ENCODE assay signal across 8 cellular contexts in genomic region chr7:134605978-134606923, GRCh38. TPM values are rescaled to one million over a fixed set of nuclear protein-coding genes. Genes with fewer than 3 reads are reported as not detected.
DNase-seq lines count a peak whose midpoint lies in the region; ATAC-seq and TF ChIP-seq lines count a peak whose summit lies in the region.

No MANE protein-coding gene starts in this region.

- intact Hi-C loops in activated T-helper 2 cell treated with anti-CD3 and anti-CD28 coated beads, Interferon-gamma antibody, Interleukin-2, Interleukin-4, amounts not matched to agents 10 μg/mL and 5 μg/mL and 100 μg/mL, durations not matched to agents 14 hours and 24 hours and 36 hours (cut with micrococcal nuclease): loop anchor here (1.0 to 5.0 kb wide), 3 partner anchors 59 to 174 kb away; partner anchors contain the start of gene AKR1B15

- H3K9me3 ChIP-seq in thoracic aorta: no peaks in the 10 kb centered on the region

- no peak overlapping the region for H3K27ac ChIP-seq in thoracic aorta

- H3K36me3 ChIP-seq in BJ (ENCODE audit: control insufficient read depth, insufficient read depth, low read length) (no peaks in the 10 kb centered on the region), thoracic aorta (no peaks in the 10 kb centered on the region)

- peak overlapping the region; percentile 58 for H3K4me3 Mint-ChIP-seq in activated T-helper 2 cell treated with anti-CD3 and anti-CD28 coated beads, Interferon-gamma antibody, Interleukin-2, Interleukin-4, amounts not matched to agents 10 μg/mL and 5 μg/mL and 100 μg/mL, durations not matched to agents 14 hours and 24 hours and 36 hours (ENCODE audit: low read depth)

- H3K27me3 ChIP-seq in BJ (ENCODE audit: control insufficient read depth, insufficient read depth, low read length): no peaks in the 10 kb centered on the region
- H3K27me3 ChIP-seq in thoracic aorta (replicated peaks; ENCODE audit: insufficient read depth): no peaks in the 10 kb centered on the region

- H3K4me1 ChIP-seq in thoracic aorta (ENCODE audit: control insufficient read depth in 1 of 2, low read depth in 2 of 2): peaks cover 0 to 6% of the 10 kb centered on the region in 2 donors

- POLR2A ChIA-PET in BJ (lab: Charles Lee): interaction anchor here (1.3 kb wide), 1 partner anchor 174 kb away, joined by 3 read pairs; no protein-coding TSS in a partner anchor

- no peak overlapping the region for H3K27ac Mint-ChIP-seq in activated T-helper 2 cell treated with anti-CD3 and anti-CD28 coated beads, Interferon-gamma antibody, Interleukin-2, Interleukin-4, amounts not matched to agents 10 μg/mL and 5 μg/mL and 100 μg/mL, durations not matched to agents 14 hours and 24 hours and 36 hours

- no peaks in the 10 kb centered on the region for H3K9me3 Mint-ChIP-seq in activated T-helper 2 cell treated with anti-CD3 and anti-CD28 coated beads, Interferon-gamma antibody, Interleukin-2, Interleukin-4, amounts not matched to agents 10 μg/mL and 5 μg/mL and 100 μg/mL, durations not matched to agents 14 hours and 24 hours and 36 hours

- H3K27me3 Mint-ChIP-seq in activated T-helper 2 cell treated with anti-CD3 and anti-CD28 coated beads, Interferon-gamma antibody, Interleukin-2, Interleukin-4, amounts not matched to agents 10 μg/mL and 5 μg/mL and 100 μg/mL, durations not matched to agents 14 hours and 24 hours and 36 hours (ENCODE audit: low read depth): peaks cover 37% of the 10 kb centered on the region

- TF ChIP-seq CTCF in BJ (IDR thresholded peaks at IDR 0.05; ENCODE audit: insufficient read depth, low read depth, low read length): peak; percentile 91
- peak; percentile 86 for TF ChIP-seq CTCF in foreskin fibroblast (IDR thresholded peaks at IDR 0.05; ENCODE audit: low read depth, low read length)
- peak; percentile 92 for TF ChIP-seq CTCF in thoracic aorta (IDR thresholded peaks at IDR 0.05)

- ATAC-seq in GM19328 (IDR thresholded peaks at IDR 0.05; ENCODE audit: unreplicated experiment) (peak; percentile 66), thoracic aorta (ENCODE audit: insufficient number of reproducible peaks, low FRiP score, low read depth) (no peak)

- CTCF ChIA-PET in BJ (lab: Yijun Ruan, JAX): interaction anchor here (0.6 to 14.2 kb wide), 25 partner anchors 7 to 817 kb away, joined by 3 to 248 read pairs (median 5); partner anchors contain the start of genes AKR1B10 and AKR1B15

- DNase-seq in BJ (ENCODE audit: low read depth) (no peak), HT1080 (ENCODE audit: low read depth) (peak; percentile 42), RPMI7951 (ENCODE audit: low read depth) (peak; percentile 63), foreskin fibroblast (peak; percentile 45 to 84), occipital lobe (lab: John Stamatoyannopoulos, UW) (peak; percentile 7), thoracic aorta (ENCODE audit: low spot score) (no peak)
- peak; percentile 40 for DNase-seq in activated T-helper 2 cell treated with anti-CD3 and anti-CD28 coated beads, Interferon-gamma antibody, Interleukin-2, Interleukin-4, amounts not matched to agents 10 μg/mL and 5 μg/mL and 100 μg/mL, durations not matched to agents 14 hours and 24 hours and 36 hours (ENCODE audit: low spot score)

- H3K4me3 ChIP-seq in BJ (ENCODE audit: low read depth, low read length): no peak overlapping the region
- no peak overlapping the region for H3K4me3 ChIP-seq in foreskin fibroblast (ENCODE audit: low read depth in 1 of 2, low read length in 2 of 2)
- no peak overlapping the region for H3K4me3 ChIP-seq in thoracic aorta

- no peaks in the 10 kb centered on the region for H3K36me3 Mint-ChIP-seq in activated T-helper 2 cell treated with anti-CD3 and anti-CD28 coated beads, Interferon-gamma antibody, Interleukin-2, Interleukin-4, amounts not matched to agents 10 μg/mL and 5 μg/mL and 100 μg/mL, durations not matched to agents 14 hours and 24 hours and 36 hours (ENCODE audit: low read depth)

- peaks cover 4% of the 10 kb centered on the region for H3K4me1 Mint-ChIP-seq in activated T-helper 2 cell treated with anti-CD3 and anti-CD28 coated beads, Interferon-gamma antibody, Interleukin-2, Interleukin-4, amounts not matched to agents 10 μg/mL and 5 μg/mL and 100 μg/mL, durations not matched to agents 14 hours and 24 hours and 36 hours (ENCODE audit: low read depth)

RNA-seq across cellular contexts. Expression of gene BPGM, which starts 40.4 kb away (rescaled TPM):
- 14.1 and 25.0 TPM in 2 replicates for polyA plus RNA-seq in BJ (2011; rRNA removed)
- polyA minus RNA-seq in BJ (2011; rRNA and poly(A)+ RNA removed): 6.6 and 6.9 TPM in 2 replicates
- total RNA-seq in HT1080 (2014; rRNA removed; shearing (Covaris generic)): 8.7 and 9.4 TPM in 2 replicates
- polyA plus RNA-seq in HT1080 (2015; cell fraction: cytosol; rRNA removed): 10.6 and 12.2 TPM in 2 replicates
- polyA plus RNA-seq in HT1080 (2015; cell fraction: nucleus; rRNA removed): 4.1 and 6.1 TPM in 2 replicates
- total RNA-seq in RPMI7951 (2014; rRNA removed; shearing (Covaris generic)): 36.3 and 44.5 TPM in 2 replicates
- 28.0 and 29.2 TPM in 2 replicates for total RNA-seq in activated T-helper 2 cell treated with anti-CD3 and anti-CD28 coated beads, Interferon-gamma antibody, Interleukin-2, Interleukin-4, amounts not matched to agents 10 μg/mL and 5 μg/mL and 100 μg/mL, durations not matched to agents 14 hours and 24 hours and 36 hours
- 30.3 TPM for total RNA-seq in occipital lobe
- 10 to 100 TPM; 20.0 to 22.3 TPM for total RNA-seq in thoracic aorta

RNA-seq across cellular contexts. Expression of gene AKR1B15, which starts 57.3 kb away (rescaled TPM):
- polyA plus RNA-seq in BJ (2011; rRNA removed): not detected in 2 replicates
- polyA minus RNA-seq in BJ (2011; rRNA and poly(A)+ RNA removed): not detected in 2 replicates
- not detected in 2 replicates for total RNA-seq in HT1080 (2014; rRNA removed; shearing (Covaris generic))
- polyA plus RNA-seq in HT1080 (2015; cell fraction: cytosol; rRNA removed): not detected in 2 replicates
- not detected in 2 replicates for polyA plus RNA-seq in HT1080 (2015; cell fraction: nucleus; rRNA removed)
- total RNA-seq in RPMI7951 (2014; rRNA removed; shearing (Covaris generic)): 1.4 and 2.6 TPM in 2 replicates
- total RNA-seq in activated T-helper 2 cell treated with anti-CD3 and anti-CD28 coated beads, Interferon-gamma antibody, Interleukin-2, Interleukin-4, amounts not matched to agents 10 μg/mL and 5 μg/mL and 100 μg/mL, durations not matched to agents 14 hours and 24 hours and 36 hours: not detected in 2 replicates
- total RNA-seq in occipital lobe: not detected
- total RNA-seq in thoracic aorta: under 1 TPM; 0.27 to 0.28 TPM

Comparison
In these comparisons a context has a peak if more than half of its experiments do, and no peak if none do; other contexts are left out.
1. DNase-seq: peak in HT1080 (single experiment), RPMI7951 (single experiment), activated T-helper 2 cell treated with anti-CD3 and anti-CD28 coated beads, Interferon-gamma antibody, Interleukin-2, Interleukin-4, amounts not matched to agents 10 μg/mL and 5 μg/mL and 100 μg/mL, durations not matched to agents 14 hours and 24 hours and 36 hours (single experiment), foreskin fibroblast (2 of 2) and occipital lobe (single experiment); none in BJ (single experiment) and thoracic aorta (single experiment).
2. Peak in every context shown above with its lines, with median percentiles within 50 percentile points of each other: CTCF ChIP-seq.